In the genomic region with DNA sequence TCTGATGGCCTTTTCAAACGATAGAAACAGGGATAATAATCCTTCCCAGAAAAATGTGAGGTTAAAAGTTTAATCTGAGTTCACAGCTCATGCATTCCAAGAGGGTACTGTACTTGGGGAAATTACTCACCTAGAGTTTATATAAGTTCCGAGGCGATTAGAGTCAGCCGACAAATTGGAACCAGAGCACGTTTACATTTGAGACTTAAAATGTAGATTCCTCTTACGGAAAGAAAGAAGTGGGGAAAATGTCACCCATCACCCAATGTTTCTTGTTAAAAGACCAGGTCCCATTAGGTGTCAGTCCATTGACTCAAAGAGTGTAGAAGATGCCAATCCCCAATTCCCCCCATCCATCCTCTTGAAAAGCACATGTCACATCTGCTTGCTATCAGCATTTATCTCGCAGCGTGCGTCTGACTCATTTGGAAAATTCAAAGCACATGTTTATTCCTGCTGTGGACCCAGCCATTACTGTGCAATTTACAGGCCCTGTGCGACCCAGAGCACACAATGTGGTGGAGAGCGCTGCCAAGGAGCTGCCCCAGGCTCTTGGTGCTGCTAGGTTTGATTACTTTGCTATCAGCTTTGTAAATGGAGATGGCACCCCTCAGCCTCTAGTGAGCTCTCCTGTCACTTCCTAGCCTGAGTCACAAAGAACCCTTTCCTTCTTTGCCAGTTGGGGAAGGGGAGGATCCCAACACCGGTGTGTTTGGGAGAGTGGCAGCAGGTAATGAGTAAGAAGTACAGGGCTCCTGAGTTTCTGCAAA, we compare ENCODE assay signal across 11 cellular contexts.
DNase-seq lines count a peak whose midpoint lies in the region; ATAC-seq and TF ChIP-seq lines count a peak whose summit lies in the region.
"Had no signal": no experiment of that assay in that cellular context is flagged by ENCODE, and none has a peak within 500 bp of the region (broad histone marks: within the 10 kb centered on the region; RNA-seq: fewer than 3 reads in every experiment).

No MANE protein-coding gene starts in this region.

- H3K4me1 Mint-ChIP-seq in GM23338 (no peaks in the 10 kb centered on the region), natural killer cell (no peaks in the 10 kb centered on the region)
- H3K4me1 Mint-ChIP-seq: activated CD8-positive, alpha-beta memory T cell treated with anti-CD3 and anti-CD28 coated beads, Interleukin-2, amount 10 ng/mL, durations not matched to agents 7 days and 5 days had no signal

- H3K79me2 ChIP-seq in GM23338 (replicated peaks; ENCODE audit: insufficient read depth) = no peaks in the 10 kb centered on the region
- H3K79me2 ChIP-seq in mammary epithelial cell (ENCODE audit: insufficient read depth, low read length) = no peaks in the 10 kb centered on the region

- ATAC-seq in GM23338 = no peak
- peak; percentile 65 for ATAC-seq in foreskin keratinocyte
- no peak for ATAC-seq in natural killer cell
- ATAC-seq: activated CD8-positive, alpha-beta memory T cell treated with anti-CD3 and anti-CD28 coated beads, Interleukin-2, amount 10 ng/mL, durations not matched to agents 7 days and 5 days had no signal

- H3K9me3 ChIP-seq in SJSA1 (replicated peaks) (no peaks in the 10 kb centered on the region), skeletal muscle tissue (ENCODE audit: control insufficient read depth in 3 of 3, low read length in 3 of 3) (no peaks in the 10 kb centered on the region), mammary epithelial cell (replicated peaks; ENCODE audit: insufficient read depth, low read length) (no peaks in the 10 kb centered on the region)
- H3K9me3 ChIP-seq: SJCRH30 had no signal

- WGBS in mammary epithelial cell (ENCODE audit: low coverage, missing lambda C conversion rate) = 68% methylated on average over 10 of the region's 12 CpGs

- BruUV-seq in mammary epithelial cell (replicated peaks; lab: Mats Ljungman, UMichigan) = no TSS peak

- CTCF ChIA-PET in mammary epithelial cell (lab: Charles Lee; ENCODE audit: low non-redundant PET) = no interaction called here

- H3K4me2 ChIP-seq in GM23338 (no peak overlapping the region), mammary epithelial cell (ENCODE audit: insufficient read depth, low read depth, low read length) (no peak overlapping the region)

- in situ Hi-C loops in mammary epithelial cell (cut with MboI; ENCODE audit: low sequenced_read_pairs in 2 of 2) = no loop called here

- H3K9me2 ChIP-seq in GM23338 (ENCODE audit: insufficient read depth) = peaks cover 7% of the 10 kb centered on the region; the same call in 1 of the 2 replicates

- TF ChIP-seq CTCF in GM23338 (conservative IDR thresholded peaks at IDR 0.05; ENCODE audit: low read depth in 2 of 2) (no peak), foreskin keratinocyte (conservative IDR thresholded peaks at IDR 0.05) (no peak), natural killer cell (IDR thresholded peaks at IDR 0.05) (no peak), mammary epithelial cell (conservative IDR thresholded peaks at IDR 0.05 in 1 of 2, IDR thresholded peaks at IDR 0.05 in 1 of 2; ENCODE audit: extremely low read depth in 1 of 2, insufficient read depth in 1 of 2, low read depth in 1 of 2, low read length in 2 of 2) (no peak)

- no peak overlapping the region for H3K27ac ChIP-seq in GM23338 (ENCODE audit: low read depth)
- peak overlapping the region; percentile 96 for H3K27ac ChIP-seq in SJSA1
- no peak overlapping the region for H3K27ac ChIP-seq in foreskin keratinocyte
- peak overlapping the region; percentile 26 for H3K27ac ChIP-seq in skeletal muscle tissue (ENCODE audit: low read depth, low read length)
- no peak overlapping the region for H3K27ac ChIP-seq in mammary epithelial cell (ENCODE audit: insufficient read depth, low read depth, low read length)
- H3K27ac ChIP-seq: SJCRH30 had no signal

- H3K4me3 ChIP-seq in GM23338 (no peak overlapping the region), SJSA1 (no peak overlapping the region), skeletal muscle tissue (ENCODE audit: low read length in 3 of 3) (no peak overlapping the region), mammary epithelial cell (replicated peaks in 1 of 3; ENCODE audit: insufficient read depth in 1 of 3, low read depth in 2 of 3, low read length in 3 of 3) (no peak overlapping the region)
- H3K4me3 ChIP-seq: SJCRH30 had no signal

- intact Hi-C loops in natural killer cell (cut with micrococcal nuclease) (no loop called here), mammary epithelial cell (cut with micrococcal nuclease) (no loop called here)

- H3K36me3 ChIP-seq in GM23338 (ENCODE audit: insufficient read depth) (no peaks in the 10 kb centered on the region), SJSA1 (no peaks in the 10 kb centered on the region; the same call in 1 of the 2 replicates), skeletal muscle tissue (ENCODE audit: control insufficient read depth in 3 of 3, insufficient read depth in 3 of 3, low read length in 3 of 3) (no peaks in the 10 kb centered on the region), mammary epithelial cell (ENCODE audit: insufficient read depth, low read length) (no peaks in the 10 kb centered on the region)
- H3K36me3 ChIP-seq: SJCRH30 had no signal

- H3F3A ChIP-seq in GM23338 (replicated peaks; ENCODE audit: low read depth) = no peaks in the 10 kb centered on the region

- H3K36me3 Mint-ChIP-seq in GM23338 (ENCODE audit: low read depth) = no peaks in the 10 kb centered on the region
- H3K36me3 Mint-ChIP-seq in natural killer cell = no peaks in the 10 kb centered on the region
- H3K36me3 Mint-ChIP-seq: activated CD8-positive, alpha-beta memory T cell treated with anti-CD3 and anti-CD28 coated beads, Interleukin-2, amount 10 ng/mL, durations not matched to agents 7 days and 5 days had no signal

- H3K27me3 ChIP-seq in GM23338 (ENCODE audit: insufficient read depth) (no peaks in the 10 kb centered on the region), SJSA1 (replicated peaks) (no peaks in the 10 kb centered on the region), foreskin keratinocyte (no peaks in the 10 kb centered on the region), skeletal muscle tissue (ENCODE audit: control insufficient read depth in 3 of 3, insufficient read depth in 3 of 3, low read length in 3 of 3) (no peaks in the 10 kb centered on the region), mammary epithelial cell (ENCODE audit: insufficient read depth, low read length) (no peaks in the 10 kb centered on the region)
- H3K27me3 ChIP-seq: SJCRH30 had no signal

- H3K9ac ChIP-seq in skeletal muscle tissue (ENCODE audit: low read depth in 1 of 3, low read length in 3 of 3) (no peak overlapping the region), mammary epithelial cell (ENCODE audit: insufficient read depth, low read length) (no peak overlapping the region)

- H3K27me3 Mint-ChIP-seq in GM23338 (ENCODE audit: insufficient read depth, low read depth, poor library complexity) = no peaks in the 10 kb centered on the region
- H3K27me3 Mint-ChIP-seq in natural killer cell (ENCODE audit: low read depth in 2 of 2) = peaks cover 6 to 7% of the 10 kb centered on the region in 2 donors

- H3K4me3 Mint-ChIP-seq in GM23338 (no peak overlapping the region), natural killer cell (no peak overlapping the region)
- H3K4me3 Mint-ChIP-seq: activated CD8-positive, alpha-beta memory T cell treated with anti-CD3 and anti-CD28 coated beads, Interleukin-2, amount 10 ng/mL, durations not matched to agents 7 days and 5 days had no signal

- dilution Hi-C loops in mammary epithelial cell (cut with HindIII; ENCODE audit: low sequenced_read_pairs) = no loop called here

- H3K4me1 ChIP-seq in GM23338 (ENCODE audit: insufficient read depth) (no peaks in the 10 kb centered on the region), SJSA1 (replicated peaks) (peaks cover 82% of the 10 kb centered on the region), foreskin keratinocyte (no peaks in the 10 kb centered on the region), skeletal muscle tissue (ENCODE audit: control insufficient read depth in 3 of 3, insufficient read depth in 3 of 3, low read length in 3 of 3) (peaks cover 0 to 6% (median 0%) of the 10 kb centered on the region in 3 donors), mammary epithelial cell (ENCODE audit: insufficient read depth, low read length) (no peaks in the 10 kb centered on the region)
- H3K4me1 ChIP-seq: SJCRH30 had no signal

- 0 out of 2 replicates have a peak overlapping the region, but pooled peaks have one; percentile 32 for H2AFZ ChIP-seq in GM23338
- H2AFZ ChIP-seq in mammary epithelial cell (ENCODE audit: low read depth, low read length) = no peak overlapping the region

- H3K9me3 Mint-ChIP-seq in GM23338 = no peaks in the 10 kb centered on the region
- H3K9me3 Mint-ChIP-seq in natural killer cell = no peaks in the 10 kb centered on the region

- no peaks in the 10 kb centered on the region for H4K20me1 ChIP-seq in GM23338 (replicated peaks; ENCODE audit: insufficient read depth)
- no peaks in the 10 kb centered on the region for H4K20me1 ChIP-seq in mammary epithelial cell (ENCODE audit: insufficient read depth, low read length)

- DNase-seq in GM23338 (ENCODE audit: low spot score) (no peak), SJSA1 (ENCODE audit: low read depth in 1 of 2, low spot score in 2 of 2) (peak; percentile 88 to 97), foreskin keratinocyte (no peak), natural killer cell (no peak), ecto neural progenitor cell (ENCODE audit: low spot score) (no peak), mammary epithelial cell (no peak)
- no peak for DNase-seq in activated CD4-positive, alpha-beta T cell treated with anti-CD3 and anti-CD28 coated beads for 4 hours
- DNase-seq: activated CD8-positive, alpha-beta memory T cell treated with anti-CD3 and anti-CD28 coated beads, Interleukin-2, amount 10 ng/mL, durations not matched to agents 7 days and 5 days; kidney; SJCRH30 had no signal

- H3K27ac Mint-ChIP-seq in GM23338 = no peak overlapping the region
- no peak overlapping the region for H3K27ac Mint-ChIP-seq in natural killer cell
- H3K27ac Mint-ChIP-seq: activated CD8-positive, alpha-beta memory T cell treated with anti-CD3 and anti-CD28 coated beads, Interleukin-2, amount 10 ng/mL, durations not matched to agents 7 days and 5 days had no signal

TF ChIP-seq in GM23338, 12 proteins besides CTCF, POLR2A, EP300 and RAD21 (continues in another document):
- TF ChIP-seq EZH2 (IDR thresholded peaks at IDR 0.05; ENCODE audit: low read depth, unreplicated experiment) = no peak
- TF ChIP-seq ZNF114 (CRISPR knock-in tag; IDR thresholded peaks at IDR 0.05) = no peak

Comparison
In these comparisons a context has a peak if more than half of its experiments do, and no peak if none do; other contexts are left out.
1. DNase-seq: peak in SJSA1 (2 of 2); none in GM23338 (single experiment), foreskin keratinocyte (0 of 2), natural killer cell (single experiment), activated CD4-positive, alpha-beta T cell treated with anti-CD3 and anti-CD28 coated beads for 4 hours (0 of 2), ecto neural progenitor cell (single experiment) and mammary epithelial cell (single experiment).
2. H3K27ac ChIP-seq: peak in SJSA1 (single experiment) and skeletal muscle tissue (single experiment); none in GM23338 (single experiment), foreskin keratinocyte (single experiment) and mammary epithelial cell (single experiment).